1 cellular context compared by ENCODE assay signal in the genomic region with DNA sequence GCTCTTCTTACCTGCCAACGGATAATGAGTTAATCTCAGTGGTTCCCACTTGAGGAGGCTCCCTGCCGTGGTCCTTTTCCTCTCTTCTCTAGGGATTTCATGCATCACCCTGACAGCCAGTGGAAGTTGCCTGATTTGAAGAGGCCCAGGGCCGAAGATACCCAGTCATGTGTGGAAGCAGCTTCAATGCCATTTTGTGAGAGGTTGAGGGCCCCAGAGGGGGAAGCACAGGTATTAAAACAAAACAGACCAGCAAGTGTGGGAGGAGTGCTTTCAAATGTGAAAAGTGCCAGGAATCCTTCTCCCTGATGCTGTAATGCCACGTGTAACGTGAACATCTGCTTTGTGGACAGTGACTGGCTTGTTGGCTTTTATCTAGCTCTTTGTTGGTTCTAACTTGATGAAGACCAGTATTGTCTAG.
TF ChIP-seq lines count a peak whose summit lies in the region.

No MANE protein-coding gene starts in this region.

TF ChIP-seq in WTC11, 78 proteins besides CTCF, POLR2A, EP300 and RAD21 (continued from another document):
- no peak for TF ChIP-seq ZNF512 (CRISPR knock-in tag; IDR thresholded peaks at IDR 0.05; ENCODE audit: borderline replicate concordance)
- no peak for TF ChIP-seq E2F1 (CRISPR knock-in tag; IDR thresholded peaks at IDR 0.05)
- no peak for TF ChIP-seq ATF1 (CRISPR knock-in tag; IDR thresholded peaks at IDR 0.05)
- TF ChIP-seq EMX1 (CRISPR knock-in tag; IDR thresholded peaks at IDR 0.05): no peak
- TF ChIP-seq FOXP1 (CRISPR knock-in tag; IDR thresholded peaks at IDR 0.05; ENCODE audit: borderline replicate concordance): no peak
- no peak for TF ChIP-seq ARID4B (CRISPR knock-in tag; IDR thresholded peaks at IDR 0.05; ENCODE audit: borderline replicate concordance)
- TF ChIP-seq PRDM15 (CRISPR knock-in tag; IDR thresholded peaks at IDR 0.05): no peak
- no peak for TF ChIP-seq IRF1 (CRISPR knock-in tag; IDR thresholded peaks at IDR 0.05)
- no peak for TF ChIP-seq RORB (CRISPR knock-in tag; IDR thresholded peaks at IDR 0.05)
- no peak for TF ChIP-seq ZNF219 (CRISPR knock-in tag; IDR thresholded peaks at IDR 0.05; ENCODE audit: borderline replicate concordance)
